Comparison of ENCODE assay signal across 1 cellular context in the genomic region with DNA sequence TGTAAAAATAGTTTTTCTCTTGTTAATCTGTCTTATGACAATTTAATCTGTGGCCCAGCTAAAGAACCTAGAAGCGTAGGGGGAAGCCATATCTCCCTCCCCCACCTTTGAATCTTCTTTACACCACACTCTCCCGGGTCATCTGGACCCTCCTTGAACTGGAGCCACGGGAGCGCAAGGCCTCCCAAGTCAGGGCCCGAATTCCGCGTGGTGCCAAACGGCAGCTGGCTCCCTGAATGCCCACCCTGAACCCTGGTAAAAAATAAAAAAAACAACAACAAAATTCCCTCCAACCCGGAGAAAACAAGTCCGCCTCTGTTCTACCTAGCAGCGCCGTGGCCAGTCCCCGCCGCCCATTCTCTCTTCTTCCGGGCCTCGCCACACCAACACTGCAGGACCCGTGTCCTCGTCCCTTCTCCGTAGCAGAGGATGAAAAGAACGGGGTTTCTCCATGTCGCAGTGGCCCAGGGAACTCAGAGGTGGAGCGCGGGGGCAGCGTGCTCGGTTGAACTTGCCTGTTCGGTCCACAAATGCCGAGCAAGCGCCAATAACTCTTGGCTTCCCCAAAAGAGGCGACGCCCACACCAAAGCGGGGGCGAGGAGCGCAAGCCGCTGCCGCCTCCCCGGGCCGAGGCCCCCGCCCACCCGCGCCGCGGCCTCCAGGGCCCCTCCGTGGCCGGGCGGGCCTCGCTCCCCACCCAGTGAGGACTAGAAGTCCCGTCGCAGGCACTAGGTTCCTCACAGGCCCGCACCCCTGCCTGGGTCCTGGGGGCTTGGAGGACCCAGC.
TF ChIP-seq lines count a peak whose summit lies in the region.

No MANE protein-coding gene starts in this region.

TF ChIP-seq in HEK293, 187 proteins besides CTCF, POLR2A, EP300 and RAD21 (continued from another document):
- TF ChIP-seq, protein P1, sequence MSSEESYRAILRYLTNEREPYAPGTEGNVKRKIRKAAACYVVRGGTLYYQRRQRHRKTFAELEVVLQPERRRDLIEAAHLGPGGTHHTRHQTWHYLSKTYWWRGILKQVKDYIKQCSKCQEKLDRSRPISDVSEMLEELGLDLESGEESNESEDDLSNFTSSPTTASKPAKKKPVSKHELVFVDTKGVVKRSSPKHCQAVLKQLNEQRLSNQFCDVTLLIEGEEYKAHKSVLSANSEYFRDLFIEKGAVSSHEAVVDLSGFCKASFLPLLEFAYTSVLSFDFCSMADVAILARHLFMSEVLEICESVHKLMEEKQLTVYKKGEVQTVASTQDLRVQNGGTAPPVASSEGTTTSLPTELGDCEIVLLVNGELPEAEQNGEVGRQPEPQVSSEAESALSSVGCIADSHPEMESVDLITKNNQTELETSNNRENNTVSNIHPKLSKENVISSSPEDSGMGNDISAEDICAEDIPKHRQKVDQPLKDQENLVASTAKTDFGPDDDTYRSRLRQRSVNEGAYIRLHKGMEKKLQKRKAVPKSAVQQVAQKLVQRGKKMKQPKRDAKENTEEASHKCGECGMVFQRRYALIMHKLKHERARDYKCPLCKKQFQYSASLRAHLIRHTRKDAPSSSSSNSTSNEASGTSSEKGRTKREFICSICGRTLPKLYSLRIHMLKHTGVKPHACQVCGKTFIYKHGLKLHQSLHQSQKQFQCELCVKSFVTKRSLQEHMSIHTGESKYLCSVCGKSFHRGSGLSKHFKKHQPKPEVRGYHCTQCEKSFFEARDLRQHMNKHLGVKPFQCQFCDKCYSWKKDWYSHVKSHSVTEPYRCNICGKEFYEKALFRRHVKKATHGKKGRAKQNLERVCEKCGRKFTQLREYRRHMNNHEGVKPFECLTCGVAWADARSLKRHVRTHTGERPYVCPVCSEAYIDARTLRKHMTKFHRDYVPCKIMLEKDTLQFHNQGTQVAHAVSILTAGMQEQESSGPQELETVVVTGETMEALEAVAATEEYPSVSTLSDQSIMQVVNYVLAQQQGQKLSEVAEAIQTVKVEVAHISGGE (tag by site-specific recombination; conservative IDR thresholded peaks at IDR 0.05; ENCODE audit: low read depth), result no peak
- TF ChIP-seq ZNF585B (tag by site-specific recombination; IDR thresholded peaks at IDR 0.05) (no peak), IKZF3 (tag by site-specific recombination; IDR thresholded peaks at IDR 0.05) (no peak), ZNF202 (tag by site-specific recombination; IDR thresholded peaks at IDR 0.05; ENCODE audit: borderline replicate concordance) (no peak), ZNF776 (tag by site-specific recombination; IDR thresholded peaks at IDR 0.05; ENCODE audit: borderline replicate concordance) (no peak), ZBTB17 (tag by site-specific recombination; IDR thresholded peaks at IDR 0.05) (0 out of 2 replicates have a peak, but pooled peaks have one; percentile 43), ZBTB20 (tag by site-specific recombination; IDR thresholded peaks at IDR 0.05) (peak; percentile 60; the same call in 1 of the 2 replicates), ZNF335 (tag by site-specific recombination; conservative IDR thresholded peaks at IDR 0.05) (peak; percentile 96), ZFP69B (tag by site-specific recombination; IDR thresholded peaks at IDR 0.05) (no peak), TRIM28 (IDR thresholded peaks at IDR 0.05; ENCODE audit: borderline replicate concordance, low read length) (no peak), ZNF777 (tag by site-specific recombination; IDR thresholded peaks at IDR 0.05; ENCODE audit: borderline replicate concordance) (no peak), HOXC10 (CRISPR knock-in tag; IDR thresholded peaks at IDR 0.05) (no peak), ZXDB (tag by site-specific recombination; IDR thresholded peaks at IDR 0.05) (peak; percentile 70)
- TF ChIP-seq, protein P2, sequence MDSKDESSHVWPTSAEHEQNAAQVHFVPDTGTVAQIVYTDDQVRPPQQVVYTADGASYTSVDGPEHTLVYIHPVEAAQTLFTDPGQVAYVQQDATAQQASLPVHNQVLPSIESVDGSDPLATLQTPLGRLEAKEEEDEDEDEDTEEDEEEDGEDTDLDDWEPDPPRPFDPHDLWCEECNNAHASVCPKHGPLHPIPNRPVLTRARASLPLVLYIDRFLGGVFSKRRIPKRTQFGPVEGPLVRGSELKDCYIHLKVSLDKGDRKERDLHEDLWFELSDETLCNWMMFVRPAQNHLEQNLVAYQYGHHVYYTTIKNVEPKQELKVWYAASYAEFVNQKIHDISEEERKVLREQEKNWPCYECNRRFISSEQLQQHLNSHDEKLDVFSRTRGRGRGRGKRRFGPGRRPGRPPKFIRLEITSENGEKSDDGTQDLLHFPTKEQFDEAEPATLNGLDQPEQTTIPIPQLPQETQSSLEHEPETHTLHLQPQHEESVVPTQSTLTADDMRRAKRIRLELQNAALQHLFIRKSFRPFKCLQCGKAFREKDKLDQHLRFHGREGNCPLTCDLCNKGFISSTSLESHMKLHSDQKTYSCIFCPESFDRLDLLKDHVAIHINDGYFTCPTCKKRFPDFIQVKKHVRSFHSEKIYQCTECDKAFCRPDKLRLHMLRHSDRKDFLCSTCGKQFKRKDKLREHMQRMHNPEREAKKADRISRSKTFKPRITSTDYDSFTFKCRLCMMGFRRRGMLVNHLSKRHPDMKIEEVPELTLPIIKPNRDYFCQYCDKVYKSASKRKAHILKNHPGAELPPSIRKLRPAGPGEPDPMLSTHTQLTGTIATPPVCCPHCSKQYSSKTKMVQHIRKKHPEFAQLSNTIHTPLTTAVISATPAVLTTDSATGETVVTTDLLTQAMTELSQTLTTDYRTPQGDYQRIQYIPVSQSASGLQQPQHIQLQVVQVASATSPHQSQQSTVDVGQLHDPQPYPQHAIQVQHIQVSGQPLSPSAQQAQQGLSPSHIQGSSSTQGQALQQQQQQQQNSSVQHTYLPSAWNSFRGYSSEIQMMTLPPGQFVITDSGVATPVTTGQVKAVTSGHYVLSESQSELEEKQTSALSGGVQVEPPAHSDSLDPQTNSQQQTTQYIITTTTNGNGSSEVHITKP (tag by site-specific recombination; IDR thresholded peaks at IDR 0.05), result peak; percentile 32; the same call in 1 of the 2 replicates
- TF ChIP-seq, protein P3, sequence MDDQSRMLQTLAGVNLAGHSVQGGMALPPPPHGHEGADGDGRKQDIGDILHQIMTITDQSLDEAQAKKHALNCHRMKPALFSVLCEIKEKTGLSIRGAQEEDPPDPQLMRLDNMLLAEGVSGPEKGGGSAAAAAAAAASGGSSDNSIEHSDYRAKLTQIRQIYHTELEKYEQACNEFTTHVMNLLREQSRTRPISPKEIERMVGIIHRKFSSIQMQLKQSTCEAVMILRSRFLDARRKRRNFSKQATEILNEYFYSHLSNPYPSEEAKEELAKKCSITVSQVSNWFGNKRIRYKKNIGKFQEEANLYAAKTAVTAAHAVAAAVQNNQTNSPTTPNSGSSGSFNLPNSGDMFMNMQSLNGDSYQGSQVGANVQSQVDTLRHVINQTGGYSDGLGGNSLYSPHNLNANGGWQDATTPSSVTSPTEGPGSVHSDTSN (CRISPR knock-in tag; IDR thresholded peaks at IDR 0.05), result no peak
- TF ChIP-seq, protein P4, sequence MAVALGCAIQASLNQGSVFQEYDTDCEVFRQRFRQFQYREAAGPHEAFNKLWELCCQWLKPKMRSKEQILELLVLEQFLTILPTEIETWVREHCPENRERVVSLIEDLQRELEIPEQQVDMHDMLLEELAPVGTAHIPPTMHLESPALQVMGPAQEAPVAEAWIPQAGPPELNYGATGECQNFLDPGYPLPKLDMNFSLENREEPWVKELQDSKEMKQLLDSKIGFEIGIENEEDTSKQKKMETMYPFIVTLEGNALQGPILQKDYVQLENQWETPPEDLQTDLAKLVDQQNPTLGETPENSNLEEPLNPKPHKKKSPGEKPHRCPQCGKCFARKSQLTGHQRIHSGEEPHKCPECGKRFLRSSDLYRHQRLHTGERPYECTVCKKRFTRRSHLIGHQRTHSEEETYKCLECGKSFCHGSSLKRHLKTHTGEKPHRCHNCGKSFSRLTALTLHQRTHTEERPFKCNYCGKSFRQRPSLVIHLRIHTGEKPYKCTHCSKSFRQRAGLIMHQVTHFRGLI (tag by site-specific recombination; IDR thresholded peaks at IDR 0.05), result no peak
- TF ChIP-seq, protein P5, sequence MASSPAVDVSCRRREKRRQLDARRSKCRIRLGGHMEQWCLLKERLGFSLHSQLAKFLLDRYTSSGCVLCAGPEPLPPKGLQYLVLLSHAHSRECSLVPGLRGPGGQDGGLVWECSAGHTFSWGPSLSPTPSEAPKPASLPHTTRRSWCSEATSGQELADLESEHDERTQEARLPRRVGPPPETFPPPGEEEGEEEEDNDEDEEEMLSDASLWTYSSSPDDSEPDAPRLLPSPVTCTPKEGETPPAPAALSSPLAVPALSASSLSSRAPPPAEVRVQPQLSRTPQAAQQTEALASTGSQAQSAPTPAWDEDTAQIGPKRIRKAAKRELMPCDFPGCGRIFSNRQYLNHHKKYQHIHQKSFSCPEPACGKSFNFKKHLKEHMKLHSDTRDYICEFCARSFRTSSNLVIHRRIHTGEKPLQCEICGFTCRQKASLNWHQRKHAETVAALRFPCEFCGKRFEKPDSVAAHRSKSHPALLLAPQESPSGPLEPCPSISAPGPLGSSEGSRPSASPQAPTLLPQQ (tag by site-specific recombination; IDR thresholded peaks at IDR 0.05), result no peak
